ENCODE assay signal across 23 cellular contexts in the genomic region with DNA sequence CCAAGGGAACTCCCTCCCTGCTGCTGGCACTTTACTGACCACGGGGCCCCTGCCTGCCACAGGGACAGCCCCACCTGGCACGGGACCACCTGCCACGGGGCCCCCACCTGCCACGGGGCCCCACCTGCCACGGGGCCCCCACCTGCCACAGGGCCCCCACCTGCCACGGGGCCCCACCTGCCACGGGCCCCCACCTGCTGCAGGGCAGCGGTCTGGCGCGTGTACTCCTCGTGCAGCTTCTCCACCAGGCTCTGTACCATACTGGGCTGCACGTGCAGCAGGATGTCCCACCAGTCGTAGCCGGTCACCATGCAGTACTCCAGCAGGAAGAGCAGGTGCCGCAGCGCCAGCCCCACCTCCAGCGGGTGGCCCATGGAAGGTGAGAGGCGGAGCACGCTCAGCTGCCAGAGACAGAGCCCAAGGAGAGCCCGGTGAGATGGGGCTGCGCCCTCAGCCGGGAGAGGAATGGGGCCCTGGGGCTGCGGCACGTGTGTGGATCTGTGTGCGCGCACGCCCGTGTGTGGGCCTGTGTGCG. TPM values are rescaled to one million over a fixed set of nuclear protein-coding genes. Genes with fewer than 3 reads are reported as not detected.
DNase-seq lines count a peak whose midpoint lies in the region; ATAC-seq, FAIRE-seq and TF ChIP-seq lines count a peak whose summit lies in the region.
"Had no signal": no experiment of that assay in that cellular context is flagged by ENCODE, and none has a peak within 500 bp of the region (broad histone marks: within the 10 kb centered on the region; RNA-seq: fewer than 3 reads in every experiment).

No MANE protein-coding gene starts in this region.

- WGBS in H1 (ENCODE audit: extremely low coverage in 1 of 2, insufficient coverage in 1 of 2, insufficient read length in 1 of 2, insufficient replicate concordance in 2 of 2, low coverage in 1 of 2, low lambda C conversion rate in 2 of 2, missing lambda C conversion rate in 1 of 2), 2 experiments: 96% methylated on average over 21 of the region's 29 CpGs; no CpG with 5 or more reads in 1 of the 2 experiments

- H4K8ac ChIP-seq in H1 (ENCODE audit: extremely low read depth, insufficient read depth, low read length): no peak overlapping the region

- H3K4me2 ChIP-seq in H1 (ENCODE audit: insufficient read depth in 1 of 2, low read depth in 2 of 2, low read length in 2 of 2): no peak overlapping the region

- no peak for TF ChIP-seq CTCF in H1 (IDR thresholded peaks at IDR 0.05; ENCODE audit: control extremely low read depth in 1 of 3, insufficient read depth in 1 of 3, low read depth in 1 of 3, low read length in 3 of 3)

- no peak overlapping the region for H3K18ac ChIP-seq in H1 (ENCODE audit: extremely low read depth, low read length)

- no peak for TF ChIP-seq POLR2A in H1 (IDR thresholded peaks at IDR 0.05; ENCODE audit: control extremely low read depth in 1 of 2, low read depth in 2 of 2, low read length in 2 of 2)

- no peaks in the 10 kb centered on the region for H3K23me2 ChIP-seq in H1 (ENCODE audit: low read depth, low read length)

- TF ChIP-seq EP300 in H1 (IDR thresholded peaks at IDR 0.05; ENCODE audit: borderline replicate concordance in 1 of 2, low read depth in 2 of 2, low read length in 2 of 2): no peak

- POLR2A ChIA-PET in H1 (lab: Charles Lee; ENCODE audit: partially characterized antibody): interaction anchor here (1.2 to 11.5 kb wide), 2 partner anchors 13 to 150 kb away, joined by 4 to 82 read pairs; a partner anchor contains a TSS

- no peak for FAIRE-seq in H1 (lab: Jason Lieb, UNC)
- FAIRE-seq: A204.1, D721Med, HTR-8/SVneo had no signal

- H3K27ac Mint-ChIP-seq in activated naive CD4-positive, alpha-beta T cell treated with anti-CD3 and anti-CD28 coated beads, Interleukin-2, amount 10 ng/mL, durations not matched to agents 7 days and 5 days: no peak overlapping the region
- no peak overlapping the region for H3K27ac Mint-ChIP-seq in activated T-helper 17 cell treated with anti-CD3 and anti-CD28 coated beads, Interleukin-2, amount 50 U/mL, for 72 hours
- H3K27ac Mint-ChIP-seq: H9 had no signal

- H3K4me1 Mint-ChIP-seq in activated naive CD4-positive, alpha-beta T cell treated with anti-CD3 and anti-CD28 coated beads, Interleukin-2, amount 10 ng/mL, durations not matched to agents 7 days and 5 days: peaks cover 17% of the 10 kb centered on the region
- H3K4me1 Mint-ChIP-seq in activated T-helper 17 cell treated with anti-CD3 and anti-CD28 coated beads, Interleukin-2, amount 50 U/mL, for 72 hours: peaks cover 4% of the 10 kb centered on the region

- H3K79me1 ChIP-seq in H1 (ENCODE audit: low read depth, low read length): peaks cover 2% of the 10 kb centered on the region; the same call in 1 of the 2 replicates

- peaks cover 0 to 2% of the 10 kb centered on the region in 2 experiments; a peak in 1 of 4 replicates for H3K9me3 ChIP-seq in H1 (ENCODE audit: insufficient read depth in 2 of 2, low read depth in 1 of 2, low read length in 1 of 2)
- H3K9me3 ChIP-seq: BE2C, Caco-2 had no signal

- H2BK120ac ChIP-seq in H1 (replicated peaks; ENCODE audit: low read depth, low read length): no peak overlapping the region

- no peak overlapping the region for H3K56ac ChIP-seq in H1 (replicated peaks; ENCODE audit: insufficient read length, low read depth, low read length)

- TF ChIP-seq RAD21 in H1 (IDR thresholded peaks at IDR 0.05 in 1 of 2, conservative IDR thresholded peaks at IDR 0.05 in 1 of 2; ENCODE audit: low read depth in 2 of 2, low read length in 2 of 2): no peak

- H3K9me3 Mint-ChIP-seq in activated naive CD4-positive, alpha-beta T cell treated with anti-CD3 and anti-CD28 coated beads, Interleukin-2, amount 10 ng/mL, durations not matched to agents 7 days and 5 days: no peaks in the 10 kb centered on the region
- no peaks in the 10 kb centered on the region for H3K9me3 Mint-ChIP-seq in activated T-helper 17 cell treated with anti-CD3 and anti-CD28 coated beads, Interleukin-2, amount 50 U/mL, for 72 hours
- H3K9me3 Mint-ChIP-seq: CD8-positive, alpha-beta memory T cell; IgD-negative memory B cell had no signal

- no peak overlapping the region for H2BK12ac ChIP-seq in H1 (ENCODE audit: low read depth, low read length)

- H3K9ac ChIP-seq in H1 (replicated peaks in 1 of 4; ENCODE audit: extremely low read depth in 1 of 4, low read depth in 3 of 4, low read length in 3 of 4): no peak overlapping the region

- no peaks in the 10 kb centered on the region for H3K79me2 ChIP-seq in H1 (ENCODE audit: control insufficient read depth in 1 of 2, insufficient read depth in 2 of 2, low read length in 2 of 2)

- no peak overlapping the region for H2BK15ac ChIP-seq in H1 (ENCODE audit: low read length)

- no peak overlapping the region for H2AK5ac ChIP-seq in H1 (ENCODE audit: low read depth, low read length)

- no peak overlapping the region for H3K4ac ChIP-seq in H1 (replicated peaks; ENCODE audit: insufficient read length, low read depth, low read length)

- CTCF ChIA-PET in H1 (lab: Charles Lee; ENCODE audit: partially characterized antibody): interaction anchor here (1.5 to 3.1 kb wide), 2 partner anchors 13 to 47 kb away, joined by 4 to 16 read pairs; no protein-coding TSS in a partner anchor
- CTCF ChIA-PET in activated naive CD4-positive, alpha-beta T cell treated with anti-CD3 and anti-CD28 coated beads, Interleukin-2, amount 10 ng/mL, durations not matched to agents 7 days and 5 days (lab: Charles Lee): no interaction called here

- peaks cover 0 to 16% (median 4%) of the 10 kb centered on the region in 4 experiments; a peak in 5 of 8 replicates for H3K36me3 ChIP-seq in H1 (ENCODE audit: control insufficient read depth in 2 of 4, insufficient read depth in 4 of 4, low read length in 3 of 4)

- H4K20me1 ChIP-seq in H1 (replicated peaks in 1 of 2; ENCODE audit: control insufficient read depth in 1 of 2, insufficient read depth in 2 of 2, low read length in 2 of 2): peaks cover 0 to 5% of the 10 kb centered on the region in 2 experiments

- H4K5ac ChIP-seq in H1 (ENCODE audit: insufficient read length, low read depth, low read length): no peak overlapping the region

- H3K27me3 ChIP-seq in H1 (replicated peaks in 1 of 4; ENCODE audit: control insufficient read depth in 3 of 4, extremely low read depth in 1 of 4, insufficient read depth in 3 of 4, low read length in 3 of 4): no peaks in the 10 kb centered on the region
- H3K27me3 ChIP-seq: BE2C had no signal

- no peak overlapping the region for H4K91ac ChIP-seq in H1 (replicated peaks; ENCODE audit: insufficient read length, low read length)

- no peak overlapping the region for H3K4me3 Mint-ChIP-seq in activated naive CD4-positive, alpha-beta T cell treated with anti-CD3 and anti-CD28 coated beads, Interleukin-2, amount 10 ng/mL, durations not matched to agents 7 days and 5 days
- no peak overlapping the region for H3K4me3 Mint-ChIP-seq in activated T-helper 17 cell treated with anti-CD3 and anti-CD28 coated beads, Interleukin-2, amount 50 U/mL, for 72 hours
- H3K4me3 Mint-ChIP-seq: CD4-positive, CD25-positive, alpha-beta regulatory T cell; CD8-positive, alpha-beta memory T cell; H9; IgD-negative memory B cell had no signal

- no peaks in the 10 kb centered on the region for H3K27me3 Mint-ChIP-seq in activated naive CD4-positive, alpha-beta T cell treated with anti-CD3 and anti-CD28 coated beads, Interleukin-2, amount 10 ng/mL, durations not matched to agents 7 days and 5 days
- no peaks in the 10 kb centered on the region for H3K27me3 Mint-ChIP-seq in activated T-helper 17 cell treated with anti-CD3 and anti-CD28 coated beads, Interleukin-2, amount 50 U/mL, for 72 hours
- H3K27me3 Mint-ChIP-seq: IgD-negative memory B cell had no signal

- no peak overlapping the region for H2AFZ ChIP-seq in H1 (ENCODE audit: low read length)

- ATAC-seq in activated T-helper 17 cell treated with anti-CD3 and anti-CD28 coated beads, Interleukin-2, amount 50 U/mL, for 72 hours (replicated peaks): no peak
- ATAC-seq in HG02588 (IDR thresholded peaks at IDR 0.05; ENCODE audit: unreplicated experiment): no peak

- peaks cover 13% of the 10 kb centered on the region for H3K36me3 Mint-ChIP-seq in activated naive CD4-positive, alpha-beta T cell treated with anti-CD3 and anti-CD28 coated beads, Interleukin-2, amount 10 ng/mL, durations not matched to agents 7 days and 5 days
- peaks cover 13% of the 10 kb centered on the region for H3K36me3 Mint-ChIP-seq in activated T-helper 17 cell treated with anti-CD3 and anti-CD28 coated beads, Interleukin-2, amount 50 U/mL, for 72 hours (ENCODE audit: low read depth)

- H3K27ac ChIP-seq in H1 (ENCODE audit: low read depth, low read length): no peak overlapping the region

- no peak overlapping the region for H3K4me3 ChIP-seq in H1 (ENCODE audit: extremely low read depth in 1 of 4, insufficient read depth in 2 of 4, low read depth in 3 of 4, low read length in 4 of 4)

- H3K4me1 ChIP-seq in H1 (replicated peaks in 1 of 4; ENCODE audit: control insufficient read depth in 3 of 4, insufficient read depth in 4 of 4, low read length in 3 of 4): peaks cover 0 to 10% (median 4%) of the 10 kb centered on the region in 4 experiments; a peak in 5 of 7 replicates
- H3K4me1 ChIP-seq: Caco-2 had no signal

- DNase-seq in NCI-H2196 (lab: John Stamatoyannopoulos, UW; ENCODE audit: unreplicated experiment) (peak; percentile 44), NCI-H2196 treated with DMSO at 0.1 percent for 48 hours (lab: John Stamatoyannopoulos, UW; ENCODE audit: unreplicated experiment) (no peak), COLO668 (lab: John Stamatoyannopoulos, UW; ENCODE audit: unreplicated experiment) (peak; percentile 30), NCI-H2107 treated with DMSO at 0.1 percent for 48 hours (lab: John Stamatoyannopoulos, UW; ENCODE audit: unreplicated experiment) (peak; percentile 57), H1 (ENCODE audit: low read depth in 1 of 2, low spot score in 2 of 2) (no peak)
- DNase-seq in activated naive CD4-positive, alpha-beta T cell treated with anti-CD3 and anti-CD28 coated beads, Interleukin-2, amount 10 ng/mL, durations not matched to agents 7 days and 5 days: no peak
- DNase-seq: ACHN; BE2C; C1 segment of cervical spinal cord; Caco-2; CD4-positive, CD25-positive, alpha-beta regulatory T cell; CD8-positive, alpha-beta memory T cell; DMS79 treated with DMSO at 0.1 percent for 48 hours; GF-D8; GOT3; H9; KG1 had no signal

- no peak overlapping the region for H3K23ac ChIP-seq in H1 (ENCODE audit: insufficient read length)

- no peak overlapping the region for H2BK20ac ChIP-seq in H1 (ENCODE audit: low read length)

- H3K14ac ChIP-seq in H1 (ENCODE audit: insufficient read length): no peak overlapping the region

- no peak overlapping the region for H2BK5ac ChIP-seq in H1 (ENCODE audit: low read depth, low read length)

RNA-seq across cellular contexts. Expression of a gene that starts 16.1 kb away (rescaled TPM):
- total RNA-seq in H1 (2021; fragmentation: NEBNext Ultra II Directional; extraction: Animal tissue kit (Norgen Biotek cat#: 25700)): 51.0 and 55.9 TPM in 2 replicates
- polyA plus RNA-seq in H1 (2011; rRNA removed): 67.2 and 134 TPM in 2 replicates
- polyA plus RNA-seq in H1 (2011; cell fraction: cytosol; rRNA removed): 48.2 TPM
- 64.8 TPM for polyA plus RNA-seq in H1 (2011; cell fraction: nucleus; rRNA removed)
- 29.8 to 51.8 TPM (median 46.8 TPM) in 4 replicates for polyA plus RNA-seq in H1 (2012, experiment 1 of 2)
- polyA plus RNA-seq in H1 (2012, experiment 2 of 2): 56.1 TPM
- polyA plus RNA-seq in H1 (2013, experiment 1 of 2): 21.0 TPM
- 20.8 TPM for polyA plus RNA-seq in H1 (2013, experiment 2 of 2)
- 22.8 and 26.1 TPM in 2 replicates for polyA minus RNA-seq in H1 (2011; rRNA and poly(A)+ RNA removed)
- 72.5 TPM for polyA minus RNA-seq in H1 (2011; cell fraction: cytosol; rRNA and poly(A)+ RNA removed)
- polyA minus RNA-seq in H1 (2011; cell fraction: nucleus; rRNA and poly(A)+ RNA removed): 38.6 TPM
- total RNA-seq in activated T-helper 17 cell treated with anti-CD3 and anti-CD28 coated beads, Interleukin-2, amount 50 U/mL, for 72 hours: 10 to 100 TPM; 60.4 to 64.1 TPM

RNA-seq across cellular contexts. Expression of a gene that starts 16.4 kb away (rescaled TPM):
- not detected in 2 replicates for total RNA-seq in H1 (2021; fragmentation: NEBNext Ultra II Directional; extraction: Animal tissue kit (Norgen Biotek cat#: 25700))
- not detected in 2 replicates for polyA plus RNA-seq in H1 (2011; rRNA removed)
- polyA plus RNA-seq in H1 (2011; cell fraction: cytosol; rRNA removed): not detected
- polyA plus RNA-seq in H1 (2011; cell fraction: nucleus; rRNA removed): not detected
- polyA plus RNA-seq in H1 (2012, experiment 1 of 2): not detected in 4 replicates
- polyA plus RNA-seq in H1 (2012, experiment 2 of 2): not detected
- polyA plus RNA-seq in H1 (2013, experiment 1 of 2): not detected
- not detected for polyA plus RNA-seq in H1 (2013, experiment 2 of 2)
- polyA minus RNA-seq in H1 (2011; rRNA and poly(A)+ RNA removed): under 0.01 TPM in 1 of 2 replicates, not detected in the other
- not detected for polyA minus RNA-seq in H1 (2011; cell fraction: cytosol; rRNA and poly(A)+ RNA removed)
- polyA minus RNA-seq in H1 (2011; cell fraction: nucleus; rRNA and poly(A)+ RNA removed): not detected
- total RNA-seq in activated T-helper 17 cell treated with anti-CD3 and anti-CD28 coated beads, Interleukin-2, amount 50 U/mL, for 72 hours: not detected
- total RNA-seq: Caco-2; CD4-positive, CD25-positive, alpha-beta regulatory T cell; CD8-positive, alpha-beta memory T cell; H9 had no signal
- polyA plus RNA-seq: CD4-positive, CD25-positive, alpha-beta regulatory T cell; CD8-positive, alpha-beta memory T cell; IgD-negative memory B cell had no signal

RNA-seq across cellular contexts. Expression of a gene that starts 17.4 kb away (rescaled TPM):
- total RNA-seq in H1 (2021; fragmentation: NEBNext Ultra II Directional; extraction: Animal tissue kit (Norgen Biotek cat#: 25700)): 1.7 TPM in 2 replicates
- 2.8 and 4.6 TPM in 2 replicates for polyA plus RNA-seq in H1 (2011; rRNA removed)
- polyA plus RNA-seq in H1 (2011; cell fraction: cytosol; rRNA removed): 3.8 TPM
- polyA plus RNA-seq in H1 (2011; cell fraction: nucleus; rRNA removed): 2.4 TPM
- 1.0 to 2.1 TPM (median 1.3 TPM) in 4 replicates for polyA plus RNA-seq in H1 (2012, experiment 1 of 2)
- 0.83 TPM for polyA plus RNA-seq in H1 (2012, experiment 2 of 2)
- 1.5 TPM for polyA plus RNA-seq in H1 (2013, experiment 1 of 2)
- polyA plus RNA-seq in H1 (2013, experiment 2 of 2): 1.4 TPM
- not detected in 2 replicates for polyA minus RNA-seq in H1 (2011; rRNA and poly(A)+ RNA removed)
- polyA minus RNA-seq in H1 (2011; cell fraction: cytosol; rRNA and poly(A)+ RNA removed): 3.5 TPM
- polyA minus RNA-seq in H1 (2011; cell fraction: nucleus; rRNA and poly(A)+ RNA removed): 4.7 TPM
- under 1 TPM; 0.40 to 0.89 TPM for total RNA-seq in activated T-helper 17 cell treated with anti-CD3 and anti-CD28 coated beads, Interleukin-2, amount 50 U/mL, for 72 hours

RNA-seq across cellular contexts. Expression of a gene that starts 24.7 kb away (rescaled TPM):
- total RNA-seq in H1 (2021; fragmentation: NEBNext Ultra II Directional; extraction: Animal tissue kit (Norgen Biotek cat#: 25700)): not detected in 2 replicates
- polyA plus RNA-seq in H1 (2011; rRNA removed): not detected in 2 replicates
- not detected for polyA plus RNA-seq in H1 (2011; cell fraction: cytosol; rRNA removed)
- polyA plus RNA-seq in H1 (2011; cell fraction: nucleus; rRNA removed): not detected
- not detected in 4 replicates for polyA plus RNA-seq in H1 (2012, experiment 1 of 2)
- polyA plus RNA-seq in H1 (2012, experiment 2 of 2): not detected
- not detected for polyA plus RNA-seq in H1 (2013, experiment 1 of 2)
- polyA plus RNA-seq in H1 (2013, experiment 2 of 2): not detected
- polyA minus RNA-seq in H1 (2011; rRNA and poly(A)+ RNA removed): not detected in 2 replicates
- polyA minus RNA-seq in H1 (2011; cell fraction: cytosol; rRNA and poly(A)+ RNA removed): not detected
- not detected for polyA minus RNA-seq in H1 (2011; cell fraction: nucleus; rRNA and poly(A)+ RNA removed)
- not detected for total RNA-seq in activated T-helper 17 cell treated with anti-CD3 and anti-CD28 coated beads, Interleukin-2, amount 50 U/mL, for 72 hours
- total RNA-seq: Caco-2; CD4-positive, CD25-positive, alpha-beta regulatory T cell; CD8-positive, alpha-beta memory T cell; H9 had no signal
- polyA plus RNA-seq: CD4-positive, CD25-positive, alpha-beta regulatory T cell; CD8-positive, alpha-beta memory T cell; IgD-negative memory B cell had no signal

RNA-seq across cellular contexts. Expression of a gene that starts 36.0 kb away (rescaled TPM):
- 0.39 and 0.42 TPM in 2 replicates for total RNA-seq in H1 (2021; fragmentation: NEBNext Ultra II Directional; extraction: Animal tissue kit (Norgen Biotek cat#: 25700))
- 2.1 and 3.1 TPM in 2 replicates for polyA plus RNA-seq in H1 (2011; rRNA removed)
- polyA plus RNA-seq in H1 (2011; cell fraction: cytosol; rRNA removed): 0.88 TPM
- 1.6 TPM for polyA plus RNA-seq in H1 (2011; cell fraction: nucleus; rRNA removed)
- 0.60 to 0.87 TPM (median 0.71 TPM) in 3 of 4 replicates, not detected in the other for polyA plus RNA-seq in H1 (2012, experiment 1 of 2)
- 0.89 TPM for polyA plus RNA-seq in H1 (2012, experiment 2 of 2)
- polyA plus RNA-seq in H1 (2013, experiment 1 of 2): 1.0 TPM
- polyA plus RNA-seq in H1 (2013, experiment 2 of 2): 1.2 TPM
- 0.24 TPM in 1 of 2 replicates, not detected in the other for polyA minus RNA-seq in H1 (2011; rRNA and poly(A)+ RNA removed)
- polyA minus RNA-seq in H1 (2011; cell fraction: cytosol; rRNA and poly(A)+ RNA removed): not detected
- polyA minus RNA-seq in H1 (2011; cell fraction: nucleus; rRNA and poly(A)+ RNA removed): not detected
- total RNA-seq in activated T-helper 17 cell treated with anti-CD3 and anti-CD28 coated beads, Interleukin-2, amount 50 U/mL, for 72 hours: not detected
- total RNA-seq: CD4-positive, CD25-positive, alpha-beta regulatory T cell; CD8-positive, alpha-beta memory T cell had no signal
- polyA plus RNA-seq: CD4-positive, CD25-positive, alpha-beta regulatory T cell; CD8-positive, alpha-beta memory T cell; IgD-negative memory B cell had no signal

Comparison
In these comparisons a context has a peak if more than half of its experiments do, and no peak if none do; other contexts are left out.
1. DNase-seq: peak in NCI-H2196 (single experiment), COLO668 (single experiment) and NCI-H2107 treated with DMSO at 0.1 percent for 48 hours (single experiment); none in NCI-H2196 treated with DMSO at 0.1 percent for 48 hours (single experiment), H1 (0 of 2) and activated naive CD4-positive, alpha-beta T cell treated with anti-CD3 and anti-CD28 coated beads, Interleukin-2, amount 10 ng/mL, durations not matched to agents 7 days and 5 days (single experiment).